In the genomic region with DNA sequence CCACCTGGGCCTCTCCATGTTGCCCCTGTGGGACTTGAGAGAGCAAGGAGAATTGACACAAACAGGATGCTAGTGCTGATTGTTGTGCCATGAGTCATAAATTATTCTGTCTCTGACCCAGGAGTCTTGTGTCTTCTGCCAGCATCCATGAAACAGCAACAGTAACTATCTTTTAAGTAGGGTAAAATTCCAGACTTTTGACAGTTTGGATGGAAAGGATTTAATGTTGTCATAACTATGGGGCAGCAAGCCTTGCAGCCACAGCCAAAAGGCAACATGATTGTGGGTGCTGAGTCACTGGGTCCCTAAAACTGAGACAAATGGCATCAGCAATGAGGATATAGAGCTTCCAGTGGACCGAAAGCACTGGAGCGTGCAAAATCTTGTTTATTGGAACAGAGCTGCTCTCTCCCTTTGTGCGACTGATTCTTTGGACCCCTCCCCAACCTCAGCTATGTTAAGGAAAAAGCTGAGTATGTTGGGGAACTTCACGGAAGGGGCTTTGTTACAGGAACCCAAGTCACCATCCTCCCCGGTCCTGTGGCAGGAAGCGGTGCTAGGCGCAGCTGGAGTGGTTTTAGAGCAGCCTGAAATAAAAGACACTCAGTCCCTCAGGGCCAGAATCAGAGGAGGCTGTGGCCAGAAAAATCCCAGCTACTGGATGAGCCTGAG, we compare ENCODE assay signal across 10 cellular contexts. TPM values are rescaled to one million over a fixed set of nuclear protein-coding genes. Genes with fewer than 3 reads are reported as not detected.
A peak's percentile ranks its signal among the peaks of the same experiment; 100 is the strongest.
DNase-seq lines count a peak whose midpoint lies in the region; ATAC-seq and TF ChIP-seq lines count a peak whose summit lies in the region.
"Had no signal": no experiment of that assay in that cellular context is flagged by ENCODE, and none has a peak within 500 bp of the region (broad histone marks: within the 10 kb centered on the region; RNA-seq: fewer than 3 reads in every experiment).

No MANE protein-coding gene starts in this region.

- peaks cover 39% of the 10 kb centered on the region for H3K4me1 Mint-ChIP-seq in activated CD4-positive, alpha-beta T cell treated with anti-CD3 and anti-CD28 coated beads for 36 hours

- peaks cover 5% of the 10 kb centered on the region for H3K4me1 ChIP-seq in PC-3 (ENCODE audit: insufficient read depth, low read length)

- H3F3A ChIP-seq in PC-3 (ENCODE audit: low read length, unreplicated experiment) = peaks cover 3% of the 10 kb centered on the region

- H3K36me3 ChIP-seq in PC-3 (ENCODE audit: low read depth, low read length) = no peaks in the 10 kb centered on the region

- no peaks in the 10 kb centered on the region for H3K9me3 Mint-ChIP-seq in activated CD4-positive, alpha-beta T cell treated with anti-CD3 and anti-CD28 coated beads for 36 hours (ENCODE audit: low read depth)

- H3K27ac Mint-ChIP-seq in activated CD4-positive, alpha-beta T cell treated with anti-CD3 and anti-CD28 coated beads for 36 hours = peak overlapping the region; percentile 82

- H4K20me1 ChIP-seq in PC-3 (ENCODE audit: low read length) = no peaks in the 10 kb centered on the region

- no peaks in the 10 kb centered on the region for H3K9me3 ChIP-seq in PC-3 (ENCODE audit: low read length)

- intact Hi-C loops in activated CD4-positive, alpha-beta T cell treated with anti-CD3 and anti-CD28 coated beads for 36 hours (cut with DNase I, micrococcal nuclease) = no loop called here
- intact Hi-C loops in PC-3 (cut with micrococcal nuclease) = no loop called here

- no peak overlapping the region for H2AFZ ChIP-seq in PC-3 (ENCODE audit: low read length)

- no peak overlapping the region for H3K4me3 ChIP-seq in PC-3 (ENCODE audit: low read length)
- no peak overlapping the region for H3K4me3 ChIP-seq in skin epidermis

- peak overlapping the region; percentile 41 for H3K4me3 Mint-ChIP-seq in activated CD4-positive, alpha-beta T cell treated with anti-CD3 and anti-CD28 coated beads for 36 hours

- no peaks in the 10 kb centered on the region for H3K79me2 ChIP-seq in PC-3 (ENCODE audit: low read length)

- H3K36me3 Mint-ChIP-seq in activated CD4-positive, alpha-beta T cell treated with anti-CD3 and anti-CD28 coated beads for 36 hours (ENCODE audit: low read depth) = no peaks in the 10 kb centered on the region

- H3K27me3 Mint-ChIP-seq in activated CD4-positive, alpha-beta T cell treated with anti-CD3 and anti-CD28 coated beads for 36 hours = no peaks in the 10 kb centered on the region

- no peak overlapping the region for H3K9ac ChIP-seq in PC-3 (ENCODE audit: low read length)

- no TSS peak for BruUV-seq in PC-3 (replicated peaks; lab: Mats Ljungman, UMichigan)

- H3K27me3 ChIP-seq in PC-3 (ENCODE audit: low read length) = no peaks in the 10 kb centered on the region

- H3K27ac ChIP-seq in PC-3 (ENCODE audit: low read length) (no peak overlapping the region), skin epidermis (peak overlapping the region in 18 of 21 experiments; percentile 3 to 90 (median 60))
- H3K27ac ChIP-seq: HL-60 had no signal

- no peaks in the 10 kb centered on the region for H3K9me2 ChIP-seq in PC-3 (replicated peaks; ENCODE audit: low read length)

- DNase-seq in activated CD4-positive, alpha-beta T cell treated with anti-CD3 and anti-CD28 coated beads for 36 hours = peak; percentile 41
- DNase-seq in activated CD4-positive, alpha-beta T cell treated with anti-CD3 and anti-CD28 coated beads, Interleukin-2, amount 50 U/mL, for 1 hour = no peak
- peak; percentile 28 for DNase-seq in PC-3
- DNase-seq in dedifferentiated amniotic fluid mesenchymal stem cell (ENCODE audit: extremely low spot score) = peak; percentile 22
- DNase-seq in stimulated activated CD4-positive, alpha-beta T cell treated with anti-CD3 and anti-CD28 coated beads, Interleukin-1b, Interleukin-23, amount 100 ng/mL, for 48 hours = no peak
- DNase-seq: left colon had no signal

- CTCF ChIA-PET in activated CD4-positive, alpha-beta T cell treated with anti-CD3 and anti-CD28 coated beads for 36 hours (lab: Charles Lee) = interaction anchor here (0.5 to 1.0 kb wide), 4 partner anchors 48 to 251 kb away, joined by 3 read pairs; no protein-coding TSS in a partner anchor
- CTCF ChIA-PET in PC-3 (lab: Charles Lee) = no interaction called here

- H3K4me2 ChIP-seq in PC-3 (ENCODE audit: low read length) = no peak overlapping the region

- peak; percentile 64 for ATAC-seq in activated CD4-positive, alpha-beta T cell treated with anti-CD3 and anti-CD28 coated beads for 36 hours
- ATAC-seq in PC-3 (peak; percentile 29; the same call in 1 of the 2 replicates), HG02763 (IDR thresholded peaks at IDR 0.05; ENCODE audit: unreplicated experiment) (no peak), HG02571 (IDR thresholded peaks at IDR 0.05; ENCODE audit: unreplicated experiment) (no peak)
- ATAC-seq: left colon had no signal

- TF ChIP-seq CTCF in PC-3 (conservative IDR thresholded peaks at IDR 0.05; ENCODE audit: low read depth, low read length) = no peak

- POLR2A ChIA-PET in activated CD4-positive, alpha-beta T cell treated with anti-CD3 and anti-CD28 coated beads for 36 hours (lab: Charles Lee) = interaction anchor here (0.9 kb wide), 1 partner anchor 18 kb away, joined by 4 read pairs; no protein-coding TSS in a partner anchor
- POLR2A ChIA-PET in PC-3 (lab: Charles Lee; ENCODE audit: unreplicated experiment) = no interaction called here

RNA-seq across cellular contexts. Expression of a gene that starts 9.6 kb away (rescaled TPM):
- 10 to 100 TPM; 24.8 to 28.4 TPM for total RNA-seq in activated CD4-positive, alpha-beta T cell treated with anti-CD3 and anti-CD28 coated beads for 36 hours
- total RNA-seq in PC-3 (2014; rRNA removed) = not detected in 2 replicates

RNA-seq across cellular contexts. Expression of a gene that starts 10.2 kb away (rescaled TPM):
- total RNA-seq in activated CD4-positive, alpha-beta T cell treated with anti-CD3 and anti-CD28 coated beads for 36 hours = 100 to 1,000 TPM; 176 to 198 TPM
- total RNA-seq in PC-3 (2014; rRNA removed) = 77.8 and 124 TPM in 2 replicates

RNA-seq across cellular contexts. Expression of a gene that starts 20.0 kb away (rescaled TPM):
- total RNA-seq in activated CD4-positive, alpha-beta T cell treated with anti-CD3 and anti-CD28 coated beads for 36 hours = 10 to 100 TPM; 77.7 to 83.2 TPM
- 85.5 and 89.6 TPM in 2 replicates for total RNA-seq in PC-3 (2014; rRNA removed)

RNA-seq across cellular contexts. Expression of a gene that starts 49.5 kb away (rescaled TPM):
- 10 to 100 TPM; 72.1 to 77.6 TPM for total RNA-seq in activated CD4-positive, alpha-beta T cell treated with anti-CD3 and anti-CD28 coated beads for 36 hours
- total RNA-seq in PC-3 (2014; rRNA removed) = 124 and 130 TPM in 2 replicates

RNA-seq across cellular contexts. Expression of a gene that starts 49.7 kb away (rescaled TPM):
- total RNA-seq in activated CD4-positive, alpha-beta T cell treated with anti-CD3 and anti-CD28 coated beads for 36 hours = 10 to 100 TPM; 16.6 to 17.9 TPM
- total RNA-seq in PC-3 (2014; rRNA removed) = 31.9 and 33.9 TPM in 2 replicates

Comparison
In these comparisons a context has a peak if more than half of its experiments do, and no peak if none do; other contexts are left out.
1. DNase-seq: peak in activated CD4-positive, alpha-beta T cell treated with anti-CD3 and anti-CD28 coated beads for 36 hours (single experiment), PC-3 (single experiment) and dedifferentiated amniotic fluid mesenchymal stem cell (single experiment); none in activated CD4-positive, alpha-beta T cell treated with anti-CD3 and anti-CD28 coated beads, Interleukin-2, amount 50 U/mL, for 1 hour (single experiment) and stimulated activated CD4-positive, alpha-beta T cell treated with anti-CD3 and anti-CD28 coated beads, Interleukin-1b, Interleukin-23, amount 100 ng/mL, for 48 hours (single experiment).
2. ATAC-seq: peak in activated CD4-positive, alpha-beta T cell treated with anti-CD3 and anti-CD28 coated beads for 36 hours (single experiment) and PC-3 (single experiment); none in HG02763 (single experiment) and HG02571 (single experiment).
3. RNA of a gene that starts 9.6 kb away (total RNA-seq): 24.8 to 28.4 TPM in activated CD4-positive, alpha-beta T cell treated with anti-CD3 and anti-CD28 coated beads for 36 hours; not detected in PC-3; every median in the first group is over 10 times any median in the second.